In the genomic region with DNA sequence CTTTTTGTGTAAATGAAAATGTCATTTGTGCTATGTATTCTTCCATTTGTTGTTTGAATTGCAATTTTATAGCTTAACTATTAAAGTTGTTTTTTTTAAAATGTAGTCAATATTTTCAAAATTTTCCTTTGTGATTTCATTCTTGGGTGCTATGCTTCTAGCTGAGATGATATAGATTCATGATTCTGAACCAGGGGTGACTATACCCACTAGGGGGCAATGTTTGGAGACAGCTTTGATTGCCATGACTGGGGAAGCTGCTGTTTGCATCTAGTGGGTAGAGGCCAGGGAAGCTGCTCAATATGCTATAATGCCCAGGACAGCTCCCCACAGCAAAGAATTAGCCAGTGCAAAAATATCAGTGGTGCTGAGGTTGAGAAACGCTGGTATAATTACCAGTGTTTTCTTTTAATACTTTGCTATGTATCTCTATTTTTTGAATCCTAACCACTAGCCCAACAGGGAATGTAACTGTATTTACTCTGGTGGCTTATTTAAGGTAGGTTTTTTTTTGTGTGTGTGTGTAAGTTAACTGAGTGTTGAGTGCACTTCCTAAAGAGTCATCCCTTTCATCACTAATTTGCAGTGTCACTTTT, we compare ENCODE assay signal across 9 cellular contexts.
DNase-seq lines count a peak whose midpoint lies in the region; ATAC-seq and TF ChIP-seq lines count a peak whose summit lies in the region.
"Had no signal": no experiment of that assay in that cellular context is flagged by ENCODE, and none has a peak within 500 bp of the region (broad histone marks: within the 10 kb centered on the region; RNA-seq: fewer than 3 reads in every experiment).

No MANE protein-coding gene starts in this region.

- ATAC-seq in activated CD8-positive, alpha-beta memory T cell treated with anti-CD3 and anti-CD28 coated beads, Interleukin-2, amount 10 ng/mL, durations not matched to agents 7 days and 5 days: no peak
- ATAC-seq in HCT116: peak; percentile 95

- no CpG with 5 or more reads among the region's 1 CpG for WGBS in endodermal cell (ENCODE audit: insufficient coverage in 1 of 2, insufficient read length in 1 of 2), 2 experiments

- H3K4me3 ChIP-seq in HCT116 (replicated peaks in 1 of 2; ENCODE audit: low read depth in 1 of 2, low read length in 2 of 2) (no peak overlapping the region), NB4 (ENCODE audit: low read depth, low read length) (no peak overlapping the region), endodermal cell (ENCODE audit: low read length) (no peak overlapping the region)

- H3K36me3 Mint-ChIP-seq in activated CD8-positive, alpha-beta memory T cell treated with anti-CD3 and anti-CD28 coated beads, Interleukin-2, amount 10 ng/mL, durations not matched to agents 7 days and 5 days: no peaks in the 10 kb centered on the region
- peaks cover 21% of the 10 kb centered on the region for H3K36me3 Mint-ChIP-seq in endodermal cell (ENCODE audit: low read depth)
- no peaks in the 10 kb centered on the region for H3K36me3 Mint-ChIP-seq in immature natural killer cell

- H3K27ac Mint-ChIP-seq in activated CD8-positive, alpha-beta memory T cell treated with anti-CD3 and anti-CD28 coated beads, Interleukin-2, amount 10 ng/mL, durations not matched to agents 7 days and 5 days: no peak overlapping the region
- H3K27ac Mint-ChIP-seq in endodermal cell (no peak overlapping the region), immature natural killer cell (no peak overlapping the region)
- H3K27ac Mint-ChIP-seq: dendritic cell treated with granulocyte-macrophage colony-stimulating factor and Interleukin-4, amounts not matched to agents 40 ng/mL and 50 ng/mL, for 4 days had no signal

- H3K79me2 ChIP-seq in HCT116 (ENCODE audit: insufficient read depth, low read length): no peaks in the 10 kb centered on the region

- no peaks in the 10 kb centered on the region for H4K20me1 ChIP-seq in HCT116 (ENCODE audit: insufficient read depth)

- no peaks in the 10 kb centered on the region for H3K9me2 ChIP-seq in HCT116 (ENCODE audit: insufficient read depth)

- POLR2A ChIA-PET in HCT116 (lab: Charles Lee): interaction anchor here (0.9 kb wide), 1 partner anchor 181 kb away, joined by 4 read pairs; a partner anchor contains a TSS

- no peak overlapping the region for H3K4me3 Mint-ChIP-seq in activated CD8-positive, alpha-beta memory T cell treated with anti-CD3 and anti-CD28 coated beads, Interleukin-2, amount 10 ng/mL, durations not matched to agents 7 days and 5 days
- no peak overlapping the region for H3K4me3 Mint-ChIP-seq in endodermal cell
- no peak overlapping the region for H3K4me3 Mint-ChIP-seq in immature natural killer cell
- H3K4me3 Mint-ChIP-seq: dendritic cell treated with granulocyte-macrophage colony-stimulating factor and Interleukin-4, amounts not matched to agents 40 ng/mL and 50 ng/mL, for 4 days had no signal

- H2AFZ ChIP-seq in HCT116 (ENCODE audit: low read depth, low read length, poor library complexity, severe bottlenecking): no peak overlapping the region

- peak; percentile 45 for DNase-seq in activated CD8-positive, alpha-beta memory T cell treated with anti-CD3 and anti-CD28 coated beads, Interleukin-2, amount 10 ng/mL, durations not matched to agents 7 days and 5 days
- DNase-seq in activated CD8-positive, alpha-beta memory T cell treated with anti-CD3 and anti-CD28 coated beads, Interleukin-2, amount 50 U/mL, for 48 hours: no peak
- DNase-seq in HCT116 (ENCODE audit: low read depth, low spot score) (peak; percentile 63), NB4 (ENCODE audit: low read depth) (peak; percentile 63), SHP77 (lab: John Stamatoyannopoulos, UW) (peak; percentile 72 to 80), endodermal cell (peak; percentile 85), mucosa of gallbladder (ENCODE audit: low spot score) (peak; percentile 53), immature natural killer cell (no peak)

- BruUV-seq in HCT116 (replicated peaks; lab: Mats Ljungman, UMichigan): no TSS peak

- H3K27ac ChIP-seq in HCT116 (ENCODE audit: low read depth, low read length): no peak overlapping the region
- no peak overlapping the region for H3K27ac ChIP-seq in endodermal cell (ENCODE audit: low read depth, low read length)

- no peaks in the 10 kb centered on the region for H3K27me3 Mint-ChIP-seq in activated CD8-positive, alpha-beta memory T cell treated with anti-CD3 and anti-CD28 coated beads, Interleukin-2, amount 10 ng/mL, durations not matched to agents 7 days and 5 days
- H3K27me3 Mint-ChIP-seq in endodermal cell (ENCODE audit: insufficient read depth) (no peaks in the 10 kb centered on the region), immature natural killer cell (ENCODE audit: low read depth in 3 of 3) (peaks cover 2 to 10% (median 8%) of the 10 kb centered on the region in 3 donors)

- H3K9me3 ChIP-seq in HCT116 (ENCODE audit: control insufficient read depth in 1 of 2, insufficient read depth in 1 of 2, low read depth in 1 of 2, low read length in 2 of 2): no peaks in the 10 kb centered on the region
- H3K9me3 ChIP-seq in endodermal cell (ENCODE audit: control insufficient read depth, low read length): no peaks in the 10 kb centered on the region

- H3K4me1 Mint-ChIP-seq in activated CD8-positive, alpha-beta memory T cell treated with anti-CD3 and anti-CD28 coated beads, Interleukin-2, amount 10 ng/mL, durations not matched to agents 7 days and 5 days: no peaks in the 10 kb centered on the region
- H3K4me1 Mint-ChIP-seq in endodermal cell: no peaks in the 10 kb centered on the region
- no peaks in the 10 kb centered on the region for H3K4me1 Mint-ChIP-seq in immature natural killer cell

- H3K27me3 ChIP-seq in HCT116 (ENCODE audit: insufficient read depth, low read length) (no peaks in the 10 kb centered on the region), endodermal cell (ENCODE audit: control insufficient read depth, insufficient read depth, low read length, poor library complexity, severe bottlenecking) (no peaks in the 10 kb centered on the region)

- peak; percentile 73 for TF ChIP-seq RAD21 in HCT116 (IDR thresholded peaks at IDR 0.05; ENCODE audit: low read depth)

- no peaks in the 10 kb centered on the region for H3K36me3 ChIP-seq in HCT116 (ENCODE audit: control insufficient read depth in 1 of 2, insufficient read depth in 2 of 2, low read length in 2 of 2)
- H3K36me3 ChIP-seq in endodermal cell (ENCODE audit: control insufficient read depth, insufficient read depth, low read length): peaks cover 5% of the 10 kb centered on the region

- TF ChIP-seq POLR2A in HCT116 (IDR thresholded peaks at IDR 0.05; ENCODE audit: borderline replicate concordance, extremely low read depth, insufficient read depth, insufficient read length): no peak
- no peak for TF ChIP-seq POLR2A in NB4 (IDR thresholded peaks at IDR 0.05; ENCODE audit: extremely low read depth, insufficient read length)

- CTCF ChIA-PET in activated CD8-positive, alpha-beta memory T cell treated with anti-CD3 and anti-CD28 coated beads, Interleukin-2, amount 10 ng/mL, durations not matched to agents 7 days and 5 days (lab: Charles Lee): interaction anchor here (0.7 to 2.8 kb wide), 6 partner anchors 14 to 268 kb away, joined by 3 to 11 read pairs (median 3); a partner anchor contains a TSS
- CTCF ChIA-PET in HCT116 (lab: Charles Lee): interaction anchor here (0.7 to 2.7 kb wide), 24 partner anchors 9 to 272 kb away, joined by 3 to 24 read pairs (median 5); a partner anchor contains a TSS

- H3K4me2 ChIP-seq in HCT116 (ENCODE audit: low read length): no peak overlapping the region

- H3K9ac ChIP-seq in HCT116 (ENCODE audit: low read length) (no peak overlapping the region), endodermal cell (ENCODE audit: extremely low read depth, low read length, poor library complexity, severe bottlenecking) (no peak overlapping the region)

- peak; percentile 72 to 82 (median 82); a peak in 5 of 6 replicates for TF ChIP-seq CTCF in HCT116 (IDR thresholded peaks at IDR 0.05 in 2 of 3, conservative IDR thresholded peaks at IDR 0.05 in 1 of 3; ENCODE audit: borderline replicate concordance in 1 of 3, insufficient read depth in 1 of 3, low read depth in 2 of 3, low read length in 2 of 3)
- TF ChIP-seq CTCF in NB4 (IDR thresholded peaks at IDR 0.05; ENCODE audit: low read depth, low read length): peak; percentile 79
- TF ChIP-seq CTCF in endodermal cell (conservative IDR thresholded peaks at IDR 0.05): peak; percentile 89

- H3K4me1 ChIP-seq in HCT116 (ENCODE audit: control insufficient read depth in 1 of 2, insufficient read depth in 2 of 2, low read length in 2 of 2) (peaks cover 0 to 2% of the 10 kb centered on the region in 2 experiments; a peak in 1 of 4 replicates), endodermal cell (ENCODE audit: control insufficient read depth, insufficient read depth, low read length) (no peaks in the 10 kb centered on the region)

- intact Hi-C loops in HCT116 (cut with micrococcal nuclease): loop anchor here (1.0 kb wide), 2 partner anchors 182 to 260 kb away; no protein-coding TSS in a partner anchor

- no peaks in the 10 kb centered on the region for H3K9me3 Mint-ChIP-seq in activated CD8-positive, alpha-beta memory T cell treated with anti-CD3 and anti-CD28 coated beads, Interleukin-2, amount 10 ng/mL, durations not matched to agents 7 days and 5 days (ENCODE audit: low read depth)
- H3K9me3 Mint-ChIP-seq in endodermal cell (peaks cover 3% of the 10 kb centered on the region), immature natural killer cell (no peaks in the 10 kb centered on the region)
- H3K9me3 Mint-ChIP-seq: dendritic cell treated with granulocyte-macrophage colony-stimulating factor and Interleukin-4, amounts not matched to agents 40 ng/mL and 50 ng/mL, for 4 days had no signal

- RAD21 ChIA-PET in HCT116 (lab: Charles Lee; ENCODE audit: low non-redundant PET in 1 of 2, low total read pairs in 2 of 2, uncharacterized antibody in 2 of 2, unreplicated experiment in 2 of 2): interaction anchor here (0.6 to 1.5 kb wide), 6 partner anchors 150 to 260 kb away, joined by 3 to 7 read pairs (median 4); a partner anchor contains a TSS

TF ChIP-seq in HCT116, 20 proteins besides CTCF, POLR2A, EP300 and RAD21:
- no peak for TF ChIP-seq EZH2phosphoT487 (IDR thresholded peaks at IDR 0.05; ENCODE audit: borderline replicate concordance)
TF ChIP-seq in HCT116: peak in this region for 0.

Comparison
In these comparisons a context has a peak if more than half of its experiments do, and no peak if none do; other contexts are left out.
1. DNase-seq: peak in activated CD8-positive, alpha-beta memory T cell treated with anti-CD3 and anti-CD28 coated beads, Interleukin-2, amount 10 ng/mL, durations not matched to agents 7 days and 5 days (single experiment), HCT116 (single experiment), NB4 (single experiment), SHP77 (2 of 2), endodermal cell (single experiment) and mucosa of gallbladder (single experiment); none in activated CD8-positive, alpha-beta memory T cell treated with anti-CD3 and anti-CD28 coated beads, Interleukin-2, amount 50 U/mL, for 48 hours (single experiment) and immature natural killer cell (0 of 3).
2. Peak in every context shown above with its lines, with median percentiles within 50 percentile points of each other: CTCF ChIP-seq.